ENCODE assay signal across 8 cellular contexts in the genomic region with DNA sequence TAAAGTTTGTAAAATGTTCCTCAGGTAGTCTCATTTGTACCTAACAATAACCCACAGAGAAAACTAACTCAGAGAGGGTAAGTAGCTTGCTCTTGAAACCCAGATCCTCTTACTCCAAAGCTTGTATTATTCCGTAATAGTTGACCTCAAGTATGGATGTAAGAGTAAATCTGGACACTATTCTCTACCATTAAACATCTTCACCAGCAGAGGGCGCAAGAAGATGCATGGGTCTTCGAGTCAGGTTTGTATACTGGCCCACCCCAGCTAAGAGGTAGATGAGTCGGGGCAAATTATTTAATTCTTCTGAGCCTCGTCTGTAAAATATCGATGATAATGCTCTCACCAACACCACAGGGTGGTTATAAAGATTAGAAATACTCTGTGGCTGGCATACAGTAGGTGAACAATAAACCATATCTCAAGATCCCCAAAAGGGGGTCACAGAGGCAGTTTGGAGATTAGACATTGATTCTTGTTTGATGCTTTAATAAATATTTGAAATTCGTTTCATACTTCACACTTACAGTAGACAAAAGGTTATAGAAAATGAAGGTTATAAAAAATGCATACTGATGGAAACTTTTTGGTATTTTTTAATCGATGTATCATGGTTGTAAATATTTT. TPM values are rescaled to one million over a fixed set of nuclear protein-coding genes. Genes with fewer than 3 reads are reported as not detected.
DNase-seq lines count a peak whose midpoint lies in the region; ATAC-seq, FAIRE-seq and TF ChIP-seq lines count a peak whose summit lies in the region.

No MANE protein-coding gene starts in this region.

- peaks cover 4% of the 10 kb centered on the region for H3K27me3 Mint-ChIP-seq in mesothelial cell of epicardium (ENCODE audit: low read depth)

- H3K27ac Mint-ChIP-seq in mesothelial cell of epicardium: no peak overlapping the region

- TF ChIP-seq CTCF in mesothelial cell of epicardium (IDR thresholded peaks at IDR 0.05; ENCODE audit: unreplicated experiment): peak; percentile 93

- peaks cover 26% of the 10 kb centered on the region for H3K4me1 Mint-ChIP-seq in mesothelial cell of epicardium

- ATAC-seq in stimulated activated naive CD8-positive, alpha-beta T cell treated with anti-CD3 and anti-CD28 coated beads, Interleukin-15, Interleukin-2, amounts not matched to agents 100 U/mL and 50 U/mL, for 24 hours: no peak

- no peak overlapping the region for H3K4me3 Mint-ChIP-seq in mesothelial cell of epicardium

- H3K36me3 Mint-ChIP-seq in mesothelial cell of epicardium: no peaks in the 10 kb centered on the region

- DNase-seq in AG20443 (ENCODE audit: low spot score): peak; percentile 76
- DNase-seq in GM19239 (ENCODE audit: insufficient read length, low spot score): peak; percentile 63
- DNase-seq in NCI-H2227 treated with DMSO at 0.1 percent for 48 hours (lab: John Stamatoyannopoulos, UW): peak; percentile 57
- DNase-seq in activated CD4-positive, CD25-positive, alpha-beta regulatory T cell treated with anti-CD3 and anti-CD28 coated beads, Interleukin-2, amount 50 U/mL, for 72 hours: peak; percentile 42
- DNase-seq in effector CD4-positive, alpha-beta T cell: peak; percentile 63
- peak in 1 of 2 experiments; percentile 55 for DNase-seq in mesothelial cell of epicardium (ENCODE audit: low spot score in 2 of 2, unreplicated experiment in 2 of 2)
- DNase-seq in stimulated activated naive CD8-positive, alpha-beta T cell treated with anti-CD3 and anti-CD28 coated beads, Interleukin-15, Interleukin-2, amounts not matched to agents 100 U/mL and 50 U/mL, for 24 hours: peak; percentile 69
- DNase-seq in putamen (ENCODE audit: low spot score): no peak

- H3K9me3 Mint-ChIP-seq in mesothelial cell of epicardium: no peaks in the 10 kb centered on the region

- FAIRE-seq in GM19239 (lab: Jason Lieb, UNC): peak; percentile 96

RNA-seq across cellular contexts. Expression of a gene that starts 3.5 kb away (rescaled TPM):
- total RNA-seq in mesothelial cell of epicardium: 11.3 to 12.7 TPM (median 12.0 TPM) in 3 replicates
